In the genomic region with DNA sequence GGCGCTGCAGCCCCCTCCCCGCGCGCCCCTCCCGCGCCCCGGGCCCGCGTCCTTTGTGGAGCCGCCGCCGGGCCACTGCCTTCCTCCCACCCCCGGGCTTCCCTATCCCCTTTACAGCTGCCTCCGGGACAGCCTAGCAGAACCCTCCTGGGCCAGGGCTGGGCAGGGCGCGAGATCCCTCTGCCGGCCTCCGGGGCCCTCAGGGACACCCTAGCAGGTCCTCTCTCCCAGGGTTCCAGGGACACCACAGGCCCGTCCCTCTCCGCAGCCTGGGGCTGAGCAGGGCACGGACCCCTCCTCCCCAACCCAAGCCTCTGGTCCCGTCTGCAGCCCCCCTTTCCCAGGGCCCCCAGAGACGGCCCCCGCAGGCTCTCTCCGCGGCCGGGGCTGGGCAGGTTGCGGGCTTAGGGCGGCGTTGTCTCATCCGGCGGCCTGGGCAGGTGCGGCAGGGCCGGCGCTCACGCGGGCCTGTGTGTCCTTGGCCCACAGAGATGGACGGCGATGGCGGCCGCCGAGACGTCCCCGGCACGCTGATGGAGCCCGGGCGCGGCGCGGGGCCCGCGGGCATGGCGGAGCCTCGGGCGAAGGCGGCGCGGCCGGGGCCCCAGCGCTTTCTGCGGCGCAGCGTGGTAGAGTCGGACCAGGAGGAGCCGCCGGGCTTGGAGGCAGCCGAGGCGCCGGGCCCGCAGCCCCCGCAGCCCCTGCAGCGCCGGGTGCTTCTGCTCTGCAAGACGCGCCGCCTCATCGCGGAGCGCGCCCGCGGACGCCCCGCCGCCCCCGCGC, we compare ENCODE assay signal across 8 cellular contexts. TPM values are rescaled to one million over a fixed set of nuclear protein-coding genes. Genes with fewer than 3 reads are reported as not detected.
DNase-seq lines count a peak whose midpoint lies in the region; ATAC-seq and TF ChIP-seq lines count a peak whose summit lies in the region.

No MANE protein-coding gene starts in this region.

- peaks cover 7% of the 10 kb centered on the region for H3K27me3 ChIP-seq in CD4-positive, CD25-positive, alpha-beta regulatory T cell (ENCODE audit: control insufficient read depth, insufficient read depth, low read length)
- no peaks in the 10 kb centered on the region for H3K27me3 ChIP-seq in KMS-11 (ENCODE audit: insufficient read depth, low read depth)
- no peaks in the 10 kb centered on the region for H3K27me3 ChIP-seq in naive thymus-derived CD4-positive, alpha-beta T cell (ENCODE audit: control insufficient read depth in 2 of 2, insufficient read depth in 2 of 2, low read length in 2 of 2)

- intact Hi-C loops in naive thymus-derived CD4-positive, alpha-beta T cell (cut with micrococcal nuclease) = no loop called here

- no peak for DNase-seq in CD4-positive, CD25-positive, alpha-beta regulatory T cell
- DNase-seq in chondrocyte (ENCODE audit: low spot score) = no peak
- peak in 3 of 9 donors; percentile 8 to 31 (median 10) for DNase-seq in naive thymus-derived CD4-positive, alpha-beta T cell
- DNase-seq in cerebellar nuclear complex (lab: John Stamatoyannopoulos, UW) = no peak

- peaks cover 0 to 16% (median 5%) of the 10 kb centered on the region in 4 donors for H3K4me1 Mint-ChIP-seq in CD4-positive, CD25-positive, alpha-beta regulatory T cell
- peaks cover 2% of the 10 kb centered on the region for H3K4me1 Mint-ChIP-seq in chondrocyte (ENCODE audit: low read depth)
- H3K4me1 Mint-ChIP-seq in naive thymus-derived CD4-positive, alpha-beta T cell = peaks cover 6 to 13% (median 8%) of the 10 kb centered on the region in 7 donors

- no peaks in the 10 kb centered on the region for H3K9me3 ChIP-seq in CD4-positive, CD25-positive, alpha-beta regulatory T cell (ENCODE audit: control insufficient read depth in 2 of 2, low read length in 2 of 2)
- no peaks in the 10 kb centered on the region for H3K9me3 ChIP-seq in naive thymus-derived CD4-positive, alpha-beta T cell (ENCODE audit: control insufficient read depth in 2 of 3, low read length in 3 of 3)

- CTCF ChIA-PET in naive thymus-derived CD4-positive, alpha-beta T cell (lab: Charles Lee) = no interaction called here

- H3K36me3 Mint-ChIP-seq in CD4-positive, CD25-positive, alpha-beta regulatory T cell = no peaks in the 10 kb centered on the region
- H3K36me3 Mint-ChIP-seq in chondrocyte (ENCODE audit: low read depth) = no peaks in the 10 kb centered on the region
- H3K36me3 Mint-ChIP-seq in naive thymus-derived CD4-positive, alpha-beta T cell = no peaks in the 10 kb centered on the region

- peaks cover 4% of the 10 kb centered on the region; the same call in 1 of the 2 replicates for H3K79me2 ChIP-seq in KMS-11 (ENCODE audit: insufficient read depth, low read depth)

- no peaks in the 10 kb centered on the region for H4K20me1 ChIP-seq in KMS-11 (ENCODE audit: insufficient read depth)

- H3K4me2 ChIP-seq in KMS-11 = peak overlapping the region; percentile 68

- no peak overlapping the region for H3K27ac ChIP-seq in CD4-positive, CD25-positive, alpha-beta regulatory T cell (ENCODE audit: insufficient read depth, low read length, poor library complexity, severe bottlenecking)
- H3K27ac ChIP-seq in KMS-11 = no peak overlapping the region
- no peak overlapping the region for H3K27ac ChIP-seq in naive thymus-derived CD4-positive, alpha-beta T cell (ENCODE audit: low read depth, low read length)

- POLR2A ChIA-PET in naive thymus-derived CD4-positive, alpha-beta T cell (lab: Charles Lee) = no interaction called here

- no peak overlapping the region for H3K27ac Mint-ChIP-seq in CD4-positive, CD25-positive, alpha-beta regulatory T cell
- no peak overlapping the region for H3K27ac Mint-ChIP-seq in chondrocyte (ENCODE audit: unreplicated experiment)
- no peak overlapping the region for H3K27ac Mint-ChIP-seq in naive thymus-derived CD4-positive, alpha-beta T cell

- peak overlapping the region; percentile 83 for H2AFZ ChIP-seq in KMS-11 (ENCODE audit: low read depth)

- H3K9me3 Mint-ChIP-seq in CD4-positive, CD25-positive, alpha-beta regulatory T cell = no peaks in the 10 kb centered on the region
- H3K9me3 Mint-ChIP-seq in chondrocyte (ENCODE audit: low read depth) = no peaks in the 10 kb centered on the region
- no peaks in the 10 kb centered on the region for H3K9me3 Mint-ChIP-seq in naive thymus-derived CD4-positive, alpha-beta T cell

- H3K27me3 Mint-ChIP-seq in CD4-positive, CD25-positive, alpha-beta regulatory T cell = peaks cover 55% of the 10 kb centered on the region
- H3K27me3 Mint-ChIP-seq in chondrocyte (ENCODE audit: low read depth) = peaks cover 49% of the 10 kb centered on the region
- peaks cover 22 to 61% (median 32%) of the 10 kb centered on the region in 5 donors for H3K27me3 Mint-ChIP-seq in naive thymus-derived CD4-positive, alpha-beta T cell

- ATAC-seq in CD4-positive, CD25-positive, alpha-beta regulatory T cell (ENCODE audit: low read depth in 2 of 2) = peak in 1 of 2 donors; percentile 23
- peak; percentile 41 for ATAC-seq in naive thymus-derived CD4-positive, alpha-beta T cell
- ATAC-seq in GM19324 (IDR thresholded peaks at IDR 0.05; ENCODE audit: low FRiP score, unreplicated experiment) = no peak
- ATAC-seq in HG02798 (IDR thresholded peaks at IDR 0.05; ENCODE audit: poor library complexity, unreplicated experiment) = no peak
- ATAC-seq in GM21619 (IDR thresholded peaks at IDR 0.05; ENCODE audit: unreplicated experiment) = no peak

- peak overlapping the region in 3 of 4 donors; percentile 59 to 74 (median 72) for H3K4me3 Mint-ChIP-seq in CD4-positive, CD25-positive, alpha-beta regulatory T cell
- H3K4me3 Mint-ChIP-seq in chondrocyte (ENCODE audit: unreplicated experiment) = peak overlapping the region; percentile 64
- H3K4me3 Mint-ChIP-seq in naive thymus-derived CD4-positive, alpha-beta T cell = peak overlapping the region in 8 of 10 donors; percentile 43 to 80 (median 68)

- H3K4me3 ChIP-seq in CD4-positive, CD25-positive, alpha-beta regulatory T cell (ENCODE audit: low read depth, low read length) = no peak overlapping the region
- no peak overlapping the region for H3K4me3 ChIP-seq in KMS-11 (IDR thresholded peaks at IDR 0.05; ENCODE audit: insufficient read depth, low read depth, low read length)
- peak overlapping the region; percentile 13 for H3K4me3 ChIP-seq in naive thymus-derived CD4-positive, alpha-beta T cell (ENCODE audit: low read length)

- H3K36me3 ChIP-seq in CD4-positive, CD25-positive, alpha-beta regulatory T cell (ENCODE audit: control insufficient read depth, insufficient read depth, low read length) = no peaks in the 10 kb centered on the region
- H3K36me3 ChIP-seq in KMS-11 (ENCODE audit: insufficient read depth) = no peaks in the 10 kb centered on the region
- H3K36me3 ChIP-seq in naive thymus-derived CD4-positive, alpha-beta T cell (ENCODE audit: control insufficient read depth in 2 of 3, insufficient read depth in 3 of 3, low read length in 3 of 3) = no peaks in the 10 kb centered on the region

- peaks cover 16% of the 10 kb centered on the region for H3K4me1 ChIP-seq in CD4-positive, CD25-positive, alpha-beta regulatory T cell (ENCODE audit: control insufficient read depth, insufficient read depth, low read length, poor library complexity, severe bottlenecking)
- H3K4me1 ChIP-seq in KMS-11 (ENCODE audit: low read depth, poor library complexity, severe bottlenecking) = no peaks in the 10 kb centered on the region
- peaks cover 0 to 7% of the 10 kb centered on the region in 2 donors for H3K4me1 ChIP-seq in naive thymus-derived CD4-positive, alpha-beta T cell (ENCODE audit: control insufficient read depth in 2 of 2, insufficient read depth in 2 of 2, low read length in 2 of 2)

- TF ChIP-seq CTCF in KMS-11 (conservative IDR thresholded peaks at IDR 0.05; ENCODE audit: low read depth, low read length) (no peak), chondrocyte (IDR thresholded peaks at IDR 0.05) (no peak)

- H3K9ac ChIP-seq in KMS-11 = peak overlapping the region; percentile 52; the same call in 1 of the 2 replicates

RNA-seq across cellular contexts. Expression of gene WNK2, which starts 0.7 kb away (rescaled TPM):
- 0.22 TPM for total RNA-seq in CD4-positive, CD25-positive, alpha-beta regulatory T cell
- not detected for polyA plus RNA-seq in CD4-positive, CD25-positive, alpha-beta regulatory T cell
- 0.44 to 3.3 TPM (median 2.3 TPM) in 3 replicates for total RNA-seq in chondrocyte
- under 1 TPM in 4 of 5 experiments, not detected in 1; 0.32 to 0.83 (median 0.46) TPM for total RNA-seq in naive thymus-derived CD4-positive, alpha-beta T cell
- not detected for polyA plus RNA-seq in naive thymus-derived CD4-positive, alpha-beta T cell

RNA-seq across cellular contexts. Expression of gene NINJ1, which starts 50.6 kb away (rescaled TPM):
- 144 TPM for total RNA-seq in CD4-positive, CD25-positive, alpha-beta regulatory T cell
- polyA plus RNA-seq in CD4-positive, CD25-positive, alpha-beta regulatory T cell = 100 to 1,000 TPM in 1 of 4 donors, 10 to 100 TPM in 3; 68.5 to 104 (median 73.2) TPM
- total RNA-seq in chondrocyte = 31.5 to 35.4 TPM (median 33.6 TPM) in 3 replicates
- 100 to 1,000 TPM in 2 of 5 experiments, 10 to 100 TPM in 3; 30.7 to 163 (median 64.7) TPM for total RNA-seq in naive thymus-derived CD4-positive, alpha-beta T cell
- polyA plus RNA-seq in naive thymus-derived CD4-positive, alpha-beta T cell = 100 to 1,000 TPM; 113 to 133 TPM
